In the genomic region with DNA sequence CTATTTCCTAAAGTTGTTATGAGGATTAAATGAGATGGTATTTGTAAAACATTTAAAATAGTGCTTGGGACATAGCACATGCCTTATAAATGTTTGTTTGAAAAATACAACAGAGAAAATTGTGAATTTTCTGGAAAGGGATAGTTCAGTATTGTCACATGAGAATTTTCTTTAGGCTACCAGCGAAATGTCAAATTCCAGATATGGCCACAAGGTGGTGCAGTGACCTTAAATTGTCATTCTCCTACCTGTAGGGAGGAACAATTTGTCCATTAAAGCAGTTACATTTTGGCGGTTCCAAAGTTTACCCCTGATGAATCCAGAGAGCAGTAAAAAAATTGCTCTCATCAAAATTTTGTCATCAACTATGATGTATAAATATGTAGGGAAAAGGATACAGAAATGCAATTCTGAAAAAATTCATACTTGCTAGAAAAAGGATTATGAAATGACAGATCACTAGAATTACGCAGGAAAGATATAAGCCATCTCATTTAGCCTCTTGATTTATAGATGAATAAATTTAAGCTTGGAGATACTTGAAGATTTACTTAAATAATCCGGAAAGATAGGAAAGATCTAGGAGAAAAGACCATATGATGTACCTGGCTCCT, we compare ENCODE assay signal across 8 cellular contexts. TPM values are rescaled to one million over a fixed set of nuclear protein-coding genes. Genes with fewer than 3 reads are reported as not detected.
DNase-seq lines count a peak whose midpoint lies in the region; ATAC-seq and TF ChIP-seq lines count a peak whose summit lies in the region.

No MANE protein-coding gene starts in this region.

- H3K27me3 Mint-ChIP-seq in chondrocyte (ENCODE audit: low read depth), result peaks cover 30% of the 10 kb centered on the region

- peaks cover 7% of the 10 kb centered on the region for H3K36me3 Mint-ChIP-seq in chondrocyte (ENCODE audit: low read depth)

- no peaks in the 10 kb centered on the region for H3K4me1 ChIP-seq in liver (ENCODE audit: control insufficient read depth in 4 of 4, insufficient read depth in 4 of 4, low read length in 3 of 4)

- CTCF ChIA-PET in AG04449 (lab: Yijun Ruan, JAX), result interaction anchor here (0.7 to 1.6 kb wide), 20 partner anchors 9 to 650 kb away, joined by 3 to 72 read pairs (median 4); no protein-coding TSS in a partner anchor

- WGBS in liver, result 31% methylated on average over 4 of the region's 4 CpGs

- no peaks in the 10 kb centered on the region for H3K36me3 ChIP-seq in liver (ENCODE audit: control insufficient read depth in 4 of 4, insufficient read depth in 3 of 4, low read depth in 1 of 4, low read length in 3 of 4)

- peaks cover 3% of the 10 kb centered on the region for H3K4me1 Mint-ChIP-seq in chondrocyte (ENCODE audit: low read depth)

- DNase-seq in AG04449 (ENCODE audit: low read depth, low spot score) (peak; percentile 17), GM13977 (ENCODE audit: low spot score) (peak; percentile 22), NCI-H2107 (lab: John Stamatoyannopoulos, UW) (peak; percentile 8), chondrocyte (ENCODE audit: low spot score) (no peak)
- DNase-seq in activated CD4-positive, CD25-positive, alpha-beta regulatory T cell treated with anti-CD3 and anti-CD28 coated beads, Interleukin-2, amount 50 U/mL, for 16 hours (ENCODE audit: low read depth, low spot score), result peak; percentile 40
- peak; percentile 42 to 57 (median 52) for DNase-seq in stimulated activated CD4-positive, alpha-beta T cell treated with anti-CD3 and anti-CD28 coated beads, TNF-alpha, amount 100 ng/mL, for 24 hours (ENCODE audit: low read depth in 3 of 3)

- in situ Hi-C loops in GM13977 (cut with MboI; ENCODE audit: low pct_unique_long_range_greater_than_20kb, low sequenced_read_pairs, unreplicated experiment), result no loop called here

- no peak for ATAC-seq in GM18502 (IDR thresholded peaks at IDR 0.05; ENCODE audit: poor library complexity, unreplicated experiment)

- H3K4me3 ChIP-seq in AG04449 (ENCODE audit: low read depth, low read length) (no peak overlapping the region), liver (ENCODE audit: low read depth in 1 of 3, low read length in 3 of 3) (no peak overlapping the region)

- no peak overlapping the region for H3K4me3 Mint-ChIP-seq in chondrocyte (ENCODE audit: unreplicated experiment)

- peaks cover 16% of the 10 kb centered on the region for H3K9me3 Mint-ChIP-seq in chondrocyte (ENCODE audit: low read depth)

- no peaks in the 10 kb centered on the region for H3K9me3 ChIP-seq in liver (ENCODE audit: control insufficient read depth in 4 of 4, low read length in 3 of 4)

- POLR2A ChIA-PET in AG04449 (lab: Yijun Ruan, JAX), result no interaction called here

- H3K27me3 ChIP-seq in liver (ENCODE audit: control insufficient read depth in 4 of 4, insufficient read depth in 4 of 4, low read length in 3 of 4), result peaks cover 0 to 4% (median 4%) of the 10 kb centered on the region in 4 donors

- TF ChIP-seq CTCF in AG04449 (IDR thresholded peaks at IDR 0.05; ENCODE audit: insufficient read depth, low read length, missing control alignments) (peak; percentile 64), GM13977 (IDR thresholded peaks at IDR 0.05; ENCODE audit: extremely low read depth, insufficient read depth, missing control alignments) (peak; percentile 72), chondrocyte (IDR thresholded peaks at IDR 0.05) (peak; percentile 98), liver (IDR thresholded peaks at IDR 0.05; ENCODE audit: low read depth, low read length, missing input control) (peak; percentile 77)

- no peak overlapping the region for H3K9ac ChIP-seq in liver (ENCODE audit: low read depth in 1 of 2, low read length in 2 of 2)

- H3K27ac ChIP-seq in liver (ENCODE audit: low read depth in 1 of 2, low read length in 2 of 2), result no peak overlapping the region

- H3K27ac Mint-ChIP-seq in chondrocyte (ENCODE audit: unreplicated experiment), result no peak overlapping the region

- peak; percentile 80 to 87 for TF ChIP-seq RAD21 in liver (IDR thresholded peaks at IDR 0.05)

TF ChIP-seq in liver, 16 proteins besides CTCF, POLR2A, EP300 and RAD21:
- TF ChIP-seq GABPA (IDR thresholded peaks at IDR 0.05 in 1 of 2, conservative IDR thresholded peaks at IDR 0.05 in 1 of 2) (no peak), HNF4A (conservative IDR thresholded peaks at IDR 0.05) (peak in 1 of 2 donors; percentile 10)

RNA-seq across cellular contexts. Expression of gene TSHB, which starts 50.2 kb away (rescaled TPM):
- total RNA-seq in chondrocyte (not detected in 3 replicates), liver (not detected)
- not detected for polyA plus RNA-seq in liver
